ENCODE assay signal across 35 cellular contexts in the genomic region with DNA sequence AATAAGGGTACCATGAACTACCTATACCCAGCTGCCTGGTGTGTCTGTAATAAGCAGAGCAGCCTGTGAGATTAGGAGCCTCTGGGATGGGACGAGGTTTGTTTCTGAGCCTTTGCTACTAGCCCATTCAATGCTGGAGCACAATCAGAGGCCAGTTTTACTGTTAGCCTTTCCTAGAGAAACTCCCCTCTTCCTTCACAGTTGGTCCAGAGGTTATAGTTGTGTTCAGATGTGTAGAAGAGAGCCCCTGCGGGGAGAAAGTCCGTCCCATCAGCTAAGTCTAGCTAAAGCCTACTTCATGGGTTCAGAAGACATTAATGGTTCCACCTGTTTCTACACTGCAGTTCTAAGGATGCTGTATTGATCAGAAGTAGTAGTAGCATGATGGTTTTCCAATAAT. TPM values are rescaled to one million over a fixed set of nuclear protein-coding genes. Genes with fewer than 3 reads are reported as not detected.
"Had no signal": no experiment of that assay in that cellular context is flagged by ENCODE, and none has a peak within 500 bp of the region (broad histone marks: within the 10 kb centered on the region; RNA-seq: fewer than 3 reads in every experiment).

No MANE protein-coding gene starts in this region.

- DNase-seq: Karpas-422, Kasumi-1, MG63, MM.1S, MV-4-11, NCI-H1092, NCI-H1092 treated with DMSO at 0.1 percent for 48 hours, NCI-H1105, NCI-H1105 treated with DMSO at 0.1 percent for 48 hours, NCI-H1417, NCI-H1417 treated with DMSO at 0.1 percent for 48 hours, NCI-H1436, NCI-H1436 treated with DMSO at 0.1 percent for 48 hours, NCI-H146, NCI-H1694, NCI-H1694 treated with DMSO at 0.1 percent for 48 hours, NCI-H187, NCI-H187 treated with DMSO at 0.1 percent for 48 hours, NCI-H1930, NCI-H2029, NCI-H2029 treated with DMSO at 0.1 percent for 48 hours, NCI-H2081, NCI-H2081 treated with DMSO at 0.1 percent for 48 hours, NCI-H2107, NCI-H2171, NCI-H2171 treated with DMSO at 0.1 percent for 48 hours, NCI-H2227 treated with DMSO at 0.1 percent for 48 hours, NCI-H226, NCI-H345, NCI-H446, NCI-H446 treated with DMSO at 0.1 percent for 48 hours, NCI-H510A, NCI-H510A treated with DMSO at 0.1 percent for 48 hours had no signal

- H3K9ac ChIP-seq: KMS-11 had no signal

- H3K9me3 ChIP-seq: MG63 had no signal

- H3K27ac ChIP-seq: KMS-11 had no signal

- H3K27me3 ChIP-seq: MG63 had no signal

- H3K4me2 ChIP-seq: KMS-11 had no signal

- H3K4me3 ChIP-seq: MG63 had no signal

RNA-seq across cellular contexts. Expression of gene AIF1L, which starts 45.8 kb away (rescaled TPM):
- total RNA-seq: LHCN-M2 had no signal
